ENCODE assay signal across 30 cellular contexts in genomic region chr16:82024274-82024673, GRCh38. TPM values are rescaled to one million over a fixed set of nuclear protein-coding genes. Genes with fewer than 3 reads are reported as not detected.
"Had no signal": no experiment of that assay in that cellular context is flagged by ENCODE, and none has a peak within 500 bp of the region (broad histone marks: within the 10 kb centered on the region; RNA-seq: fewer than 3 reads in every experiment).

No MANE protein-coding gene starts in this region.

- H3K4me2 ChIP-seq: neural progenitor cell, smooth muscle cell had no signal

- H3K27me3 ChIP-seq: neural progenitor cell, ovary, testis, transverse colon, uterus had no signal

- DNase-seq: naive thymus-derived CD4-positive, alpha-beta T cell; natural killer cell; occipital lobe; ovary; posterior cingulate gyrus; right cardiac atrium; spleen; stimulated activated CD4-positive, alpha-beta T cell treated with anti-CD3 and anti-CD28 coated beads, Interleukin-12 subunit alpha, Interleukin-12 subunit beta, amount 100 ng/mL, for 4 hours; stimulated activated CD4-positive, alpha-beta T cell treated with anti-CD3 and anti-CD28 coated beads, Interleukin-1b, Interleukin-23, amount 100 ng/mL, for 48 hours; stimulated activated CD4-positive, alpha-beta T cell treated with anti-CD3 and anti-CD28 coated beads, Interleukin-4, amount 100 ng/mL, for 1 hour; stimulated activated CD4-positive, alpha-beta T cell treated with anti-CD3 and anti-CD28 coated beads, Interleukin-4, amount 100 ng/mL, for 4 hours; stimulated activated CD8-positive, alpha-beta memory T cell treated with anti-CD3 and anti-CD28 coated beads, Interleukin-4, amount 100 ng/mL, for 48 hours; stimulated activated naive CD4-positive, alpha-beta T cell; stimulated activated naive CD8-positive, alpha-beta T cell treated with anti-CD3 and anti-CD28 coated beads, Interleukin-15, amount 100 ng/mL, for 72 hours; stimulated activated naive CD8-positive, alpha-beta T cell treated with anti-CD3 and anti-CD28 coated beads, Interleukin-15, Interleukin-2, amounts not matched to agents 100 U/mL and 50 U/mL, for 24 hours; substantia nigra; testis; tibial artery; transverse colon; uterus had no signal

- H3K9ac ChIP-seq: neural progenitor cell, parathyroid adenoma had no signal

- H3K79me2 ChIP-seq: parathyroid adenoma had no signal

- H3K27ac ChIP-seq: neural progenitor cell, ovary, parathyroid adenoma, prostate gland, spleen, suprapubic skin, testis, tibial artery, transverse colon, uterus had no signal

- H2AFZ ChIP-seq: neural progenitor cell, parathyroid adenoma had no signal

- H3K9me3 ChIP-seq: ovary, prostate gland, spleen, suprapubic skin, testis, tibial artery, transverse colon, uterus had no signal

- H3K36me3 ChIP-seq: neural progenitor cell, ovary, prostate gland, spleen, suprapubic skin, tibial artery, transverse colon, uterus had no signal

- ATAC-seq: naive thymus-derived CD4-positive, alpha-beta T cell; natural killer cell; right cardiac atrium; sciatic nerve; stimulated activated memory B cell treated with anti-CD40 and anti-IgM and Interleukin-4, amounts not matched to agents 10 μg/mL and 1 μg/mL and 100 μg/mL, for 72 hours; stimulated activated naive CD8-positive, alpha-beta T cell treated with anti-CD3 and anti-CD28 coated beads, Interleukin-15, amount 100 ng/mL, for 72 hours; stimulated activated naive CD8-positive, alpha-beta T cell treated with anti-CD3 and anti-CD28 coated beads, Interleukin-15, Interleukin-2, amounts not matched to agents 100 U/mL and 50 U/mL, for 24 hours had no signal

- H3K4me1 ChIP-seq: neural progenitor cell, parathyroid adenoma, prostate gland, spleen, testis, tibial artery, transverse colon, uterus had no signal

- H3K4me3 ChIP-seq: neural progenitor cell, ovary, prostate gland, skin epidermis, smooth muscle cell, spleen, suprapubic skin, testis, tibial artery, transverse colon, uterus had no signal

RNA-seq across cellular contexts. Expression of gene HSD17B2, which starts 10.8 kb away (rescaled TPM):
- total RNA-seq: naive thymus-derived CD4-positive, alpha-beta T cell; natural killer cell; osteoblast; right cardiac atrium; sciatic nerve; spleen had no signal
- polyA plus RNA-seq: naive thymus-derived CD4-positive, alpha-beta T cell; neural cell; right cardiac atrium had no signal

RNA-seq across cellular contexts. Expression of gene SDR42E1, which starts 13.0 kb away (rescaled TPM):
- total RNA-seq: occipital lobe, smooth muscle cell had no signal
- polyA plus RNA-seq: smooth muscle cell had no signal
